Comparison of ENCODE assay signal across 8 cellular contexts in genomic region chr2:147045113-147045512, GRCh38.
A peak's percentile ranks its signal among the peaks of the same experiment; 100 is the strongest.
DNase-seq lines count a peak whose midpoint lies in the region; ATAC-seq and TF ChIP-seq lines count a peak whose summit lies in the region.

No MANE protein-coding gene starts in this region.

- peak; percentile 21 to 55 (median 29) for TF ChIP-seq CTCF in esophagus muscularis mucosa (IDR thresholded peaks at IDR 0.05)
- TF ChIP-seq CTCF in osteoblast (IDR thresholded peaks at IDR 0.05; ENCODE audit: extremely low read depth, low read depth, low read length) = peak; percentile 70

- peak overlapping the region; percentile 91 for H2AFZ ChIP-seq in osteoblast (ENCODE audit: low read length)

- DNase-seq in DMS153 treated with DMSO at 0.1 percent for 48 hours (lab: John Stamatoyannopoulos, UW; ENCODE audit: unreplicated experiment) = peak; percentile 23
- DNase-seq in NCI-H1092 treated with DMSO at 0.1 percent for 48 hours (lab: John Stamatoyannopoulos, UW) = peak; percentile 50
- peak; percentile 28 to 35 for DNase-seq in activated CD4-positive, alpha-beta T cell treated with anti-CD3 and anti-CD28 coated beads, Interleukin-2, amount 50 U/mL, for 4 hours
- no peak for DNase-seq in esophagus muscularis mucosa (ENCODE audit: extremely low spot score)
- DNase-seq in osteoblast (ENCODE audit: insufficient read length, low spot score, missing footprints) = no peak

- H3K27me3 ChIP-seq in esophagus muscularis mucosa = no peaks in the 10 kb centered on the region
- no peaks in the 10 kb centered on the region for H3K27me3 ChIP-seq in osteoblast (ENCODE audit: insufficient read depth, low read length)

- H3K4me1 ChIP-seq in esophagus muscularis mucosa (peaks cover 0 to 13% (median 9%) of the 10 kb centered on the region in 4 donors), osteoblast (ENCODE audit: insufficient read depth, low read length) (no peaks in the 10 kb centered on the region)

- H3K36me3 ChIP-seq in esophagus muscularis mucosa (no peaks in the 10 kb centered on the region), osteoblast (ENCODE audit: insufficient read depth, low read length) (no peaks in the 10 kb centered on the region)

- TF ChIP-seq EP300 in esophagus muscularis mucosa (IDR thresholded peaks at IDR 0.05) = no peak

- H3K27ac ChIP-seq in esophagus muscularis mucosa (replicated peaks in 1 of 4) = no peak overlapping the region
- H3K27ac ChIP-seq in osteoblast (ENCODE audit: low read depth, low read length) = no peak overlapping the region

- peak; percentile 85 for ATAC-seq in GM19463 (IDR thresholded peaks at IDR 0.05; ENCODE audit: unreplicated experiment)
- ATAC-seq in GM19467 (IDR thresholded peaks at IDR 0.05; ENCODE audit: unreplicated experiment) = no peak
- no peak for ATAC-seq in HG03565 (IDR thresholded peaks at IDR 0.05; ENCODE audit: unreplicated experiment)

- no peaks in the 10 kb centered on the region for H3K79me2 ChIP-seq in osteoblast (ENCODE audit: insufficient read depth, low read length)

- 66% methylated on average over 2 of the region's 2 CpGs for WGBS in esophagus muscularis mucosa

- intact Hi-C loops in esophagus muscularis mucosa (cut with DNase I) = no loop called here

- H3K4me3 ChIP-seq in esophagus muscularis mucosa (no peak overlapping the region), osteoblast (ENCODE audit: insufficient read depth, low read length) (no peak overlapping the region)

- TF ChIP-seq POLR2A in esophagus muscularis mucosa (IDR thresholded peaks at IDR 0.05; ENCODE audit: low read depth) = no peak

- H4K20me1 ChIP-seq in osteoblast (ENCODE audit: insufficient read depth, low read length) = no peaks in the 10 kb centered on the region

- H3K4me2 ChIP-seq in osteoblast (ENCODE audit: insufficient read depth, low read length) = no peak overlapping the region

- H3K9me3 ChIP-seq in esophagus muscularis mucosa (no peaks in the 10 kb centered on the region), osteoblast (ENCODE audit: low read depth, low read length) (no peaks in the 10 kb centered on the region)

Comparison
In these comparisons a context has a peak if more than half of its experiments do, and no peak if none do; other contexts are left out.
1. DNase-seq: peak in DMS153 treated with DMSO at 0.1 percent for 48 hours (single experiment), NCI-H1092 treated with DMSO at 0.1 percent for 48 hours (single experiment) and activated CD4-positive, alpha-beta T cell treated with anti-CD3 and anti-CD28 coated beads, Interleukin-2, amount 50 U/mL, for 4 hours (2 of 2); none in esophagus muscularis mucosa (single experiment) and osteoblast (single experiment).